In genomic region chr10:126336786-126337185, GRCh38 we compare ENCODE assay signal across 22 cellular contexts. TPM values are rescaled to one million over a fixed set of nuclear protein-coding genes. Genes with fewer than 3 reads are reported as not detected.
DNase-seq lines count a peak whose midpoint lies in the region; ATAC-seq and TF ChIP-seq lines count a peak whose summit lies in the region.
"Had no signal": no experiment of that assay in that cellular context is flagged by ENCODE, and none has a peak within 500 bp of the region (broad histone marks: within the 10 kb centered on the region; RNA-seq: fewer than 3 reads in every experiment).

No MANE protein-coding gene starts in this region.

- no peak overlapping the region for H3K4me3 Mint-ChIP-seq in stimulated activated effector memory CD8-positive, alpha-beta T cell treated with anti-CD3 and anti-CD28 coated beads, Interleukin-12 subunit alpha, Interleukin-12 subunit beta, amount 100 ng/mL, for 72 hours
- no peak overlapping the region for H3K4me3 Mint-ChIP-seq in activated CD8-positive, alpha-beta T cell treated with anti-CD3 and anti-CD28 coated beads, Interleukin-2, amount 10 ng/mL, durations not matched to agents 7 days and 5 days
- H3K4me3 Mint-ChIP-seq: CD8-positive, alpha-beta T cell had no signal

- POLR2A ChIA-PET in activated CD8-positive, alpha-beta T cell treated with anti-CD3 and anti-CD28 coated beads, Interleukin-2, amount 10 ng/mL, durations not matched to agents 7 days and 5 days (lab: Charles Lee) = no interaction called here

- H3K36me3 ChIP-seq in MG63 = peaks cover 6% of the 10 kb centered on the region; the same call in 1 of the 2 replicates

- DNase-seq in amniotic stem cell (lab: John Stamatoyannopoulos, UW) (peak; percentile 74), choroid plexus epithelial cell (ENCODE audit: low read depth) (peak; percentile 38), foreskin fibroblast (peak; percentile 39 to 67), MG63 (no peak)
- DNase-seq in stimulated activated effector memory CD8-positive, alpha-beta T cell treated with anti-CD3 and anti-CD28 coated beads, Interleukin-12 subunit alpha, Interleukin-12 subunit beta, amount 100 ng/mL, for 72 hours (ENCODE audit: low spot score in 2 of 2) = no peak
- no peak for DNase-seq in activated CD8-positive, alpha-beta T cell treated with anti-CD3 and anti-CD28 coated beads, Interleukin-2, amount 10 ng/mL, durations not matched to agents 7 days and 5 days
- DNase-seq: Caco-2; CD8-positive, alpha-beta T cell; H7; KG1; MM.1S; NCI-H1417; NCI-H1694; NCI-H2081; NCI-H2171; NCI-H226; NCI-H510A; NCI-H69; SHP77 had no signal

- no peaks in the 10 kb centered on the region for H3K27me3 Mint-ChIP-seq in activated CD8-positive, alpha-beta T cell treated with anti-CD3 and anti-CD28 coated beads, Interleukin-2, amount 10 ng/mL, durations not matched to agents 7 days and 5 days (ENCODE audit: low read depth)

- H3K27ac Mint-ChIP-seq in stimulated activated effector memory CD8-positive, alpha-beta T cell treated with anti-CD3 and anti-CD28 coated beads, Interleukin-12 subunit alpha, Interleukin-12 subunit beta, amount 100 ng/mL, for 72 hours = peak overlapping the region; percentile 47
- no peak overlapping the region for H3K27ac Mint-ChIP-seq in activated CD8-positive, alpha-beta T cell treated with anti-CD3 and anti-CD28 coated beads, Interleukin-2, amount 10 ng/mL, durations not matched to agents 7 days and 5 days
- H3K27ac Mint-ChIP-seq: CD8-positive, alpha-beta T cell had no signal

- H3K9me3 ChIP-seq in MG63 = no peaks in the 10 kb centered on the region
- H3K9me3 ChIP-seq: A549, Caco-2 had no signal

- peaks cover 3% of the 10 kb centered on the region for H3K9me3 Mint-ChIP-seq in stimulated activated effector memory CD8-positive, alpha-beta T cell treated with anti-CD3 and anti-CD28 coated beads, Interleukin-12 subunit alpha, Interleukin-12 subunit beta, amount 100 ng/mL, for 72 hours
- H3K9me3 Mint-ChIP-seq in activated CD8-positive, alpha-beta T cell treated with anti-CD3 and anti-CD28 coated beads, Interleukin-2, amount 10 ng/mL, durations not matched to agents 7 days and 5 days (ENCODE audit: insufficient read depth) = peaks cover 8% of the 10 kb centered on the region

- peaks cover 13% of the 10 kb centered on the region for H3K4me1 Mint-ChIP-seq in stimulated activated effector memory CD8-positive, alpha-beta T cell treated with anti-CD3 and anti-CD28 coated beads, Interleukin-12 subunit alpha, Interleukin-12 subunit beta, amount 100 ng/mL, for 72 hours
- no peaks in the 10 kb centered on the region for H3K4me1 Mint-ChIP-seq in activated CD8-positive, alpha-beta T cell treated with anti-CD3 and anti-CD28 coated beads, Interleukin-2, amount 10 ng/mL, durations not matched to agents 7 days and 5 days (ENCODE audit: low read depth)

- TF ChIP-seq CTCF in choroid plexus epithelial cell (conservative IDR thresholded peaks at IDR 0.05; ENCODE audit: low read depth, low read length) (no peak), foreskin fibroblast (IDR thresholded peaks at IDR 0.05; ENCODE audit: low read depth, low read length) (no peak)

- H3K4me3 ChIP-seq in choroid plexus epithelial cell (ENCODE audit: low read depth, low read length) = no peak overlapping the region
- no peak overlapping the region for H3K4me3 ChIP-seq in foreskin fibroblast (ENCODE audit: low read depth in 1 of 2, low read length in 2 of 2)
- no peak overlapping the region for H3K4me3 ChIP-seq in MG63
- H3K4me3 ChIP-seq: A549 had no signal

- no peaks in the 10 kb centered on the region for H3K36me3 Mint-ChIP-seq in stimulated activated effector memory CD8-positive, alpha-beta T cell treated with anti-CD3 and anti-CD28 coated beads, Interleukin-12 subunit alpha, Interleukin-12 subunit beta, amount 100 ng/mL, for 72 hours
- H3K36me3 Mint-ChIP-seq in activated CD8-positive, alpha-beta T cell treated with anti-CD3 and anti-CD28 coated beads, Interleukin-2, amount 10 ng/mL, durations not matched to agents 7 days and 5 days (ENCODE audit: low read depth) = no peaks in the 10 kb centered on the region
- H3K36me3 Mint-ChIP-seq: CD8-positive, alpha-beta T cell had no signal

- no peaks in the 10 kb centered on the region for H3K27me3 ChIP-seq in MG63

- CTCF ChIA-PET in activated CD8-positive, alpha-beta T cell treated with anti-CD3 and anti-CD28 coated beads, Interleukin-2, amount 10 ng/mL, durations not matched to agents 7 days and 5 days (lab: Charles Lee) = no interaction called here

- no peak for ATAC-seq in stimulated activated effector memory CD8-positive, alpha-beta T cell treated with anti-CD3 and anti-CD28 coated beads, Interleukin-12 subunit alpha, Interleukin-12 subunit beta, amount 100 ng/mL, for 72 hours
- ATAC-seq in activated CD8-positive, alpha-beta T cell treated with anti-CD3 and anti-CD28 coated beads, Interleukin-2, amount 10 ng/mL, durations not matched to agents 7 days and 5 days = no peak
- no peak for ATAC-seq in HG02588 (IDR thresholded peaks at IDR 0.05; ENCODE audit: unreplicated experiment)
- no peak for ATAC-seq in HG03097 (IDR thresholded peaks at IDR 0.05; ENCODE audit: low FRiP score, unreplicated experiment)
- ATAC-seq: A549; CD8-positive, alpha-beta T cell had no signal

RNA-seq across cellular contexts. Expression of gene ADAM12, which starts 51.5 kb away (rescaled TPM):
- 1 to 10 TPM in 1 of 2 experiments, under 1 TPM in 1; 0.60 to 1.6 TPM for total RNA-seq in activated CD8-positive, alpha-beta T cell treated with anti-CD3 and anti-CD28 coated beads, Interleukin-2, amount 10 ng/mL, durations not matched to agents 7 days and 5 days
- total RNA-seq in MG63 (2014; rRNA removed; shearing (Covaris generic); ENCODE audit: low replicate concordance) = 15.3 and 15.8 TPM in 2 replicates
- total RNA-seq: Caco-2 had no signal

Comparison
In these comparisons a context has a peak if more than half of its experiments do, and no peak if none do; other contexts are left out.
1. DNase-seq: peak in amniotic stem cell (single experiment), choroid plexus epithelial cell (single experiment) and foreskin fibroblast (2 of 2); none in stimulated activated effector memory CD8-positive, alpha-beta T cell treated with anti-CD3 and anti-CD28 coated beads, Interleukin-12 subunit alpha, Interleukin-12 subunit beta, amount 100 ng/mL, for 72 hours (0 of 2), activated CD8-positive, alpha-beta T cell treated with anti-CD3 and anti-CD28 coated beads, Interleukin-2, amount 10 ng/mL, durations not matched to agents 7 days and 5 days (single experiment) and MG63 (single experiment).